In the genomic region with DNA sequence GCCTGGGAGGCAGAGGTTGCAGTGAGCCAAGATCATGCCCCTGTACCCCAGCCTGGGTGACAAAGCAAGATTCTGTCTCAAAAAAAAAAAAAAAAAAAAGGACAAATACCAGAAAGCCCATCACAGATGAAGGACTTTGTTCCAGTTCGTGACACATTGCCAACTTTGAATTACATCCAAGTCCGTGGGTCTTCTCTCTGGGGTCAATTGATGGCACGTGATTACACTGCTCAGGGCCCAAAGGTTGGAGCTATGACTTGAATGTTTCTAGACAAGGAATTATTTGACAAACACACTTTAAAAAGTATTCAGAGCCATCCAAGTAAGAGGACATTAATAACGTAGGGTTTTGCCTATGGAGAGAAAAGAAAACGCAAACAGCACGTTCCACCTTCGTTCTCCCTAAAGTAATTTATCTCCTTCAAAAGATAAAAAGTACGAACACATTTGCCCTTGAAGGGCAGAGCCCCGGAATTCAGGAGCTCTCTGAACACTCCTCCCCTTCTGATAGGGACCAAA, we compare ENCODE assay signal across 8 cellular contexts. TPM values are rescaled to one million over a fixed set of nuclear protein-coding genes. Genes with fewer than 3 reads are reported as not detected.
DNase-seq lines count a peak whose midpoint lies in the region; ATAC-seq, FAIRE-seq and TF ChIP-seq lines count a peak whose summit lies in the region.

No MANE protein-coding gene starts in this region.

- 4 to 10% (median 7%) methylated on average over 9 of the region's 9 CpGs for WGBS in spleen, 5 donors

- H3K27ac Mint-ChIP-seq in activated T-helper 17 cell treated with anti-CD3 and anti-CD28 coated beads, Interleukin-2, amount 50 U/mL, for 72 hours, result no peak overlapping the region

- H3K9ac ChIP-seq in HUES6 (ENCODE audit: low read length), result peak overlapping the region; percentile 89

- H3K4me1 Mint-ChIP-seq in activated T-helper 17 cell treated with anti-CD3 and anti-CD28 coated beads, Interleukin-2, amount 50 U/mL, for 72 hours, result peaks cover 9% of the 10 kb centered on the region

- no peak for ATAC-seq in activated T-helper 17 cell treated with anti-CD3 and anti-CD28 coated beads, Interleukin-2, amount 50 U/mL, for 72 hours (replicated peaks)

- H3K27me3 ChIP-seq in HUES6 (ENCODE audit: control insufficient read depth, insufficient read depth, low read length) (peaks cover 31% of the 10 kb centered on the region), spleen (replicated peaks in 1 of 7) (peaks cover 0 to 70% (median 23%) of the 10 kb centered on the region in 7 donors)

- TF ChIP-seq POLR2A in spleen (IDR thresholded peaks at IDR 0.05), result no peak

- H3K9me3 ChIP-seq in HUES6 (ENCODE audit: control insufficient read depth, insufficient read depth, low read depth, low read length) (no peaks in the 10 kb centered on the region), spleen (no peaks in the 10 kb centered on the region)

- H3K9me3 Mint-ChIP-seq in activated T-helper 17 cell treated with anti-CD3 and anti-CD28 coated beads, Interleukin-2, amount 50 U/mL, for 72 hours, result no peaks in the 10 kb centered on the region

- peaks cover 60% of the 10 kb centered on the region for H3K27me3 Mint-ChIP-seq in activated T-helper 17 cell treated with anti-CD3 and anti-CD28 coated beads, Interleukin-2, amount 50 U/mL, for 72 hours

- H3K36me3 Mint-ChIP-seq in activated T-helper 17 cell treated with anti-CD3 and anti-CD28 coated beads, Interleukin-2, amount 50 U/mL, for 72 hours (ENCODE audit: low read depth), result no peaks in the 10 kb centered on the region

- no peak for FAIRE-seq in RCC 7860 (lab: Jason Lieb, UNC)

- intact Hi-C loops in spleen (cut with DNase I; ENCODE audit: low total_unique reads), result no loop called here

- H3K4me3 ChIP-seq in HUES6 (ENCODE audit: low read depth, low read length) (peak overlapping the region; percentile 76), iPS-11a (ENCODE audit: low read depth, low read length) (peak overlapping the region; percentile 55), spleen (peak overlapping the region; percentile 41 to 76 (median 60))

- H3K36me3 ChIP-seq in HUES6 (ENCODE audit: control insufficient read depth, insufficient read depth, low read length) (no peaks in the 10 kb centered on the region), spleen (no peaks in the 10 kb centered on the region)

- DNase-seq in spleen (no peak), inferior parietal cortex (ENCODE audit: extremely low spot score) (no peak), iPS-NIHi11 (ENCODE audit: low spot score) (no peak), RCC 7860 (ENCODE audit: low spot score) (no peak), EL (no peak)

- H3K4me1 ChIP-seq in HUES6 (ENCODE audit: control insufficient read depth, insufficient read depth, low read length), result peaks cover 39% of the 10 kb centered on the region
- peaks cover 9 to 33% (median 26%) of the 10 kb centered on the region in 6 donors for H3K4me1 ChIP-seq in spleen

- H3K27ac ChIP-seq in HUES6 (ENCODE audit: low read depth, low read length) (no peak overlapping the region), spleen (no peak overlapping the region)

- TF ChIP-seq CTCF in spleen (IDR thresholded peaks at IDR 0.05 in 8 of 11, conservative IDR thresholded peaks at IDR 0.05 in 3 of 11), result no peak

- peak overlapping the region; percentile 73 for H3K4me3 Mint-ChIP-seq in activated T-helper 17 cell treated with anti-CD3 and anti-CD28 coated beads, Interleukin-2, amount 50 U/mL, for 72 hours

RNA-seq across cellular contexts. Expression of gene ST3GAL6, which starts 31.4 kb away (rescaled TPM):
- total RNA-seq in activated T-helper 17 cell treated with anti-CD3 and anti-CD28 coated beads, Interleukin-2, amount 50 U/mL, for 72 hours, result not detected
- total RNA-seq in spleen, result 10 to 100 TPM in 3 of 7 donors, 1 to 10 TPM in 4; 6.9 to 16.8 (median 9.9) TPM
- 1 to 10 TPM; 2.5 to 7.2 (median 5.4) TPM for polyA plus RNA-seq in spleen

Comparison
In these comparisons a context has a peak if more than half of its experiments do, and no peak if none do; other contexts are left out.
1. RNA of gene ST3GAL6, which starts 31.4 kb away (total RNA-seq): 6.9 to 16.8 TPM in spleen; not detected in activated T-helper 17 cell treated with anti-CD3 and anti-CD28 coated beads, Interleukin-2, amount 50 U/mL, for 72 hours; every median in the first group is over 4 times any median in the second.
2. Peak in every context shown above with its lines, with median percentiles within 50 percentile points of each other: H3K4me3 ChIP-seq.